In the genomic region with DNA sequence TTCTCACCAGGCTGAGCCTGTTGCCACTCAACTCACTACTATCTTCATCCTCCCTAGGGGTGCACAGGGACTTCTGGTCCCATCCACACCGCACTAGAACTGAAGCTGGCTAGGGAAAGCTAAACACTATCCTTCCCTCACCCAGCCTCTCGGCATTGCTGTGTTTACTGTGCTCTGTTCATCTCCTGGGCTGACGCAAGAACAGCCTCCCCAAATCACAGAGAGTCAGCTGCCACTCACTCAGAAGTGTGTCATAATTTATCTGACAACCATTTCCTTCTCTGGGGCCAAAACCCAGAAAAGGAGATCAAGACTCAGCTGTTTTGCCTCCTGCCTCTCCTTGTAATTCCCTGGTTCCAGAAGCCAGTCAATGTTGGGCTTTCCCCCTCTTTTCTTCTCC, we compare ENCODE assay signal across 24 cellular contexts.
DNase-seq lines count a peak whose midpoint lies in the region; ATAC-seq, FAIRE-seq and TF ChIP-seq lines count a peak whose summit lies in the region.
"Had no signal": no experiment of that assay in that cellular context is flagged by ENCODE, and none has a peak within 500 bp of the region (broad histone marks: within the 10 kb centered on the region; RNA-seq: fewer than 3 reads in every experiment).

No MANE protein-coding gene starts in this region.

- intact Hi-C loops in MCF 10A (cut with micrococcal nuclease) (no loop called here), mammary epithelial cell (cut with micrococcal nuclease) (no loop called here)

- H3K9me3 ChIP-seq in mammary epithelial cell (replicated peaks; ENCODE audit: insufficient read depth, low read length): no peaks in the 10 kb centered on the region
- H3K9me3 ChIP-seq: BLaER1, Caco-2 had no signal

- no peak overlapping the region for H3K4me3 Mint-ChIP-seq in MCF 10A (ENCODE audit: unreplicated experiment)
- H3K4me3 Mint-ChIP-seq in stimulated activated effector memory CD8-positive, alpha-beta T cell treated with anti-CD3 and anti-CD28 coated beads, Interleukin-12 subunit alpha, Interleukin-12 subunit beta, amount 100 ng/mL, for 72 hours: no peak overlapping the region
- H3K4me3 Mint-ChIP-seq: B cell; CD4-positive, CD25-positive, alpha-beta regulatory T cell; CD8-positive, alpha-beta T cell had no signal

- no peak overlapping the region for H2AFZ ChIP-seq in mammary epithelial cell (ENCODE audit: low read depth, low read length)
- H2AFZ ChIP-seq: GM23248 had no signal

- H3K36me3 ChIP-seq in mammary epithelial cell (ENCODE audit: insufficient read depth, low read length) (peaks cover 2% of the 10 kb centered on the region), bronchial epithelial cell (ENCODE audit: control insufficient read depth, insufficient read depth, low read length) (peaks cover 3% of the 10 kb centered on the region)
- H3K36me3 ChIP-seq: BLaER1 had no signal

- peak; percentile 25 for DNase-seq in MCF 10A (ENCODE audit: unreplicated experiment)
- no peak for DNase-seq in mammary epithelial cell
- no peak for DNase-seq in bronchial epithelial cell (ENCODE audit: low read depth)
- DNase-seq in iris pigment epithelial cell (ENCODE audit: low read depth): peak; percentile 24
- no peak for DNase-seq in stimulated activated effector memory CD8-positive, alpha-beta T cell treated with anti-CD3 and anti-CD28 coated beads, Interleukin-12 subunit alpha, Interleukin-12 subunit beta, amount 100 ng/mL, for 72 hours (ENCODE audit: low spot score in 2 of 2)
- DNase-seq in activated effector memory CD4-positive, alpha-beta T cell treated with anti-CD3 and anti-CD28 coated beads, Interleukin-2, amount 50 U/mL, for 16 hours: no peak
- DNase-seq: Caco-2; CD4-positive, CD25-positive, alpha-beta regulatory T cell; CD8-positive, alpha-beta T cell; DMS153; DND-41; GM23248; H7; HCEC 1CT had no signal

- H3K27me3 ChIP-seq in mammary epithelial cell (ENCODE audit: insufficient read depth, low read length): no peaks in the 10 kb centered on the region
- no peaks in the 10 kb centered on the region for H3K27me3 ChIP-seq in bronchial epithelial cell (ENCODE audit: control insufficient read depth, insufficient read depth, low read length)
- H3K27me3 ChIP-seq: BLaER1 had no signal

- peaks cover 10% of the 10 kb centered on the region for H3K4me1 Mint-ChIP-seq in MCF 10A (ENCODE audit: insufficient read depth, unreplicated experiment)
- no peaks in the 10 kb centered on the region for H3K4me1 Mint-ChIP-seq in stimulated activated effector memory CD8-positive, alpha-beta T cell treated with anti-CD3 and anti-CD28 coated beads, Interleukin-12 subunit alpha, Interleukin-12 subunit beta, amount 100 ng/mL, for 72 hours
- H3K4me1 Mint-ChIP-seq: B cell; CD4-positive, CD25-positive, alpha-beta regulatory T cell had no signal

- no peaks in the 10 kb centered on the region for H3K4me1 ChIP-seq in mammary epithelial cell (ENCODE audit: insufficient read depth, low read length)
- H3K4me1 ChIP-seq: BLaER1, Caco-2 had no signal

- CTCF ChIA-PET in MCF 10A (lab: Yijun Ruan, JAX) (interaction anchor here (1.1 kb wide), 1 partner anchor 26 kb away, joined by 5 read pairs; no protein-coding TSS in a partner anchor), mammary epithelial cell (lab: Charles Lee; ENCODE audit: low non-redundant PET) (no interaction called here)

- H3K4me2 ChIP-seq in mammary epithelial cell (ENCODE audit: insufficient read depth, low read depth, low read length): no peak overlapping the region
- H3K4me2 ChIP-seq: BLaER1 had no signal

- H3K4me3 ChIP-seq in mammary epithelial cell (replicated peaks in 1 of 3; ENCODE audit: insufficient read depth in 1 of 3, low read depth in 2 of 3, low read length in 3 of 3) (no peak overlapping the region), bronchial epithelial cell (ENCODE audit: low read depth, low read length) (no peak overlapping the region)
- H3K4me3 ChIP-seq: BLaER1, GM23248 had no signal

- POLR2A ChIA-PET in MCF 10A (lab: Yijun Ruan, JAX): no interaction called here

- BruUV-seq in MCF 10A (replicated peaks; lab: Mats Ljungman, UMichigan) (no TSS peak), mammary epithelial cell (replicated peaks; lab: Mats Ljungman, UMichigan) (no TSS peak)

- TF ChIP-seq CTCF in MCF 10A (IDR thresholded peaks at IDR 0.05; ENCODE audit: unreplicated experiment) (no peak), mammary epithelial cell (conservative IDR thresholded peaks at IDR 0.05 in 1 of 2, IDR thresholded peaks at IDR 0.05 in 1 of 2; ENCODE audit: extremely low read depth in 1 of 2, insufficient read depth in 1 of 2, low read depth in 1 of 2, low read length in 2 of 2) (no peak), bronchial epithelial cell (IDR thresholded peaks at IDR 0.05; ENCODE audit: insufficient read depth, low read length, severe bottlenecking) (no peak)

- dilution Hi-C loops in mammary epithelial cell (cut with HindIII; ENCODE audit: low sequenced_read_pairs): no loop called here

- no peak overlapping the region for H3K27ac Mint-ChIP-seq in MCF 10A (ENCODE audit: low read depth, unreplicated experiment)
- H3K27ac Mint-ChIP-seq in stimulated activated effector memory CD8-positive, alpha-beta T cell treated with anti-CD3 and anti-CD28 coated beads, Interleukin-12 subunit alpha, Interleukin-12 subunit beta, amount 100 ng/mL, for 72 hours: no peak overlapping the region
- H3K27ac Mint-ChIP-seq: B cell; CD4-positive, CD25-positive, alpha-beta regulatory T cell; CD8-positive, alpha-beta T cell had no signal

- peak; percentile 70 for FAIRE-seq in bronchial epithelial cell (lab: Jason Lieb, UNC)
- FAIRE-seq: A204.1, G401.6, GM12892, H1 had no signal

- peaks cover 5% of the 10 kb centered on the region for H3K36me3 Mint-ChIP-seq in MCF 10A (ENCODE audit: insufficient read depth, unreplicated experiment)
- no peaks in the 10 kb centered on the region for H3K36me3 Mint-ChIP-seq in stimulated activated effector memory CD8-positive, alpha-beta T cell treated with anti-CD3 and anti-CD28 coated beads, Interleukin-12 subunit alpha, Interleukin-12 subunit beta, amount 100 ng/mL, for 72 hours
- H3K36me3 Mint-ChIP-seq: CD4-positive, CD25-positive, alpha-beta regulatory T cell; CD8-positive, alpha-beta T cell had no signal

- in situ Hi-C loops in mammary epithelial cell (cut with MboI; ENCODE audit: low sequenced_read_pairs in 2 of 2): no loop called here

- 90% methylated on average over 3 of the region's 3 CpGs for WGBS in mammary epithelial cell (ENCODE audit: low coverage, missing lambda C conversion rate)

- H3K9me3 Mint-ChIP-seq in MCF 10A (ENCODE audit: unreplicated experiment): no peaks in the 10 kb centered on the region
- no peaks in the 10 kb centered on the region for H3K9me3 Mint-ChIP-seq in stimulated activated effector memory CD8-positive, alpha-beta T cell treated with anti-CD3 and anti-CD28 coated beads, Interleukin-12 subunit alpha, Interleukin-12 subunit beta, amount 100 ng/mL, for 72 hours
- H3K9me3 Mint-ChIP-seq: CD8-positive, alpha-beta T cell had no signal

- H3K79me2 ChIP-seq in mammary epithelial cell (ENCODE audit: insufficient read depth, low read length): peaks cover 94% of the 10 kb centered on the region

- H3K9ac ChIP-seq in mammary epithelial cell (ENCODE audit: insufficient read depth, low read length): no peak overlapping the region
- H3K9ac ChIP-seq: BLaER1, GM23248 had no signal

- H3K27me3 Mint-ChIP-seq in MCF 10A (ENCODE audit: insufficient read depth, unreplicated experiment): no peaks in the 10 kb centered on the region

- H3K27ac ChIP-seq in mammary epithelial cell (ENCODE audit: insufficient read depth, low read depth, low read length): no peak overlapping the region
- H3K27ac ChIP-seq: 22Rv1, BLaER1, C4-2B, GM23248 had no signal

- ATAC-seq in stimulated activated effector memory CD8-positive, alpha-beta T cell treated with anti-CD3 and anti-CD28 coated beads, Interleukin-12 subunit alpha, Interleukin-12 subunit beta, amount 100 ng/mL, for 72 hours: peak; percentile 24
- no peak for ATAC-seq in GM21576 (IDR thresholded peaks at IDR 0.05; ENCODE audit: unreplicated experiment)
- ATAC-seq in GM21723 (IDR thresholded peaks at IDR 0.05; ENCODE audit: unreplicated experiment): no peak
- ATAC-seq: CD8-positive, alpha-beta T cell had no signal

- H4K20me1 ChIP-seq in mammary epithelial cell (ENCODE audit: insufficient read depth, low read length): no peaks in the 10 kb centered on the region
- H4K20me1 ChIP-seq: BLaER1 had no signal

Comparison
In these comparisons a context has a peak if more than half of its experiments do, and no peak if none do; other contexts are left out.
1. DNase-seq: peak in MCF 10A (single experiment) and iris pigment epithelial cell (single experiment); none in mammary epithelial cell (single experiment), bronchial epithelial cell (single experiment), stimulated activated effector memory CD8-positive, alpha-beta T cell treated with anti-CD3 and anti-CD28 coated beads, Interleukin-12 subunit alpha, Interleukin-12 subunit beta, amount 100 ng/mL, for 72 hours (0 of 2) and activated effector memory CD4-positive, alpha-beta T cell treated with anti-CD3 and anti-CD28 coated beads, Interleukin-2, amount 50 U/mL, for 16 hours (single experiment).